2 cellular contexts compared by ENCODE assay signal in the genomic region with DNA sequence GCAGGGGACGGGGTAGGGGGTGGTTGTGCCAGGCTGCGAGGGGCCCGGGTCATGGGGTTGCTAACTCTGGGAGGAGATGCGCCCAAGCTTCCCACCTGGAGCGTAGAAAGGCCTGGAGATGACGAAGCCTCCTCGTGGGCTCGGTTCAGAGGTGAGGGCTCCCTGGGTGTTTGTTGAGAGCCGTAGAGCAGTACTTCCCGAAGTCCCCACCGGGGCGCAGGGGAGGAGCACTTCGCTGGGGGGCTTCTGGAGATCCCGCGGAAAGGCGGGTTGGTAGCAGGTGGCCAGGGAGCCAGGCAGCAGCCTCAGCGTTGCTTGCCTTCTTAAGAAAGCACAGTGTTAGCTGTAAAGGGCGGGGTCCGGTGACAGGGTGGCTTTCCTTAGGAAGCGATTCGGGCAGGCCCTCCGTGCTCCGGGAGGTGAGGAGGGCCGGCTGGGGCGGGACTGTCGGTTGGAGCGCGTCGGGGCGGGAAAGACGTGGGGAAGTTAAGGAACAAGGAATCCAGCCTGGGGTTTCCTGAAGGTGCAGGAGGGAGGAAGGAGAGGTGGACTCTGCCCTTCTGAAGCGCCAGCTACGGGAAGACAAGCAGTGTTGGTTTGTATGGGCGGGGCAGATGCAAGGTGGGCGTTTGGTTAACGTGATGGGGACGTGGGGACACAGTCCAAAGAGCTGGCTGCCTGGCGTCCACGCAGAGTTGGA.
TF ChIP-seq lines count a peak whose summit lies in the region.

No MANE protein-coding gene starts in this region.

TF ChIP-seq in HepG2, 621 proteins besides CTCF, POLR2A, EP300 and RAD21 (continued from another document):
- TF ChIP-seq ZNF44 (CRISPR knock-in tag; IDR thresholded peaks at IDR 0.05) (no peak), HNRNPK (IDR thresholded peaks at IDR 0.05; ENCODE audit: low read depth, low read length, poor library complexity, severe bottlenecking) (peak; percentile 0), MIER3 (CRISPR knock-in tag; IDR thresholded peaks at IDR 0.05; ENCODE audit: borderline replicate concordance) (no peak)
- TF ChIP-seq, protein P1, sequence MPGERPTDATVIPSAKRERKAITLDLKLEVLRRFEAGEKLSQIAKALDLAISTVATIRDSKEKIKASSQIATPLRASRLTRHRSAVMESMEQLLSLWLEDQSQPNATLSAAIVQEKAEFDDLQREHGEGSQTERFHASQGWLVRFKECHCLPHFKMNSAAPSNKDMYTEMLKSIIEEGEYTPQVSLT (CRISPR knock-in tag; IDR thresholded peaks at IDR 0.05; ENCODE audit: borderline replicate concordance, low read depth): no peak

TF ChIP-seq in HEK293T, 16 proteins besides CTCF, POLR2A, EP300 and RAD21 (continued from another document):
- TF ChIP-seq LEF1 (IDR thresholded peaks at IDR 0.05; ENCODE audit: borderline replicate concordance) (no peak), SUZ12 (IDR thresholded peaks at IDR 0.05) (no peak), ARNT (IDR thresholded peaks at IDR 0.05) (no peak), BHLHE40 (IDR thresholded peaks at IDR 0.05; ENCODE audit: borderline replicate concordance) (no peak), FOXM1 (IDR thresholded peaks at IDR 0.05; ENCODE audit: borderline replicate concordance) (no peak), ELF4 (IDR thresholded peaks at IDR 0.05) (no peak)
- TF ChIP-seq, protein P2, sequence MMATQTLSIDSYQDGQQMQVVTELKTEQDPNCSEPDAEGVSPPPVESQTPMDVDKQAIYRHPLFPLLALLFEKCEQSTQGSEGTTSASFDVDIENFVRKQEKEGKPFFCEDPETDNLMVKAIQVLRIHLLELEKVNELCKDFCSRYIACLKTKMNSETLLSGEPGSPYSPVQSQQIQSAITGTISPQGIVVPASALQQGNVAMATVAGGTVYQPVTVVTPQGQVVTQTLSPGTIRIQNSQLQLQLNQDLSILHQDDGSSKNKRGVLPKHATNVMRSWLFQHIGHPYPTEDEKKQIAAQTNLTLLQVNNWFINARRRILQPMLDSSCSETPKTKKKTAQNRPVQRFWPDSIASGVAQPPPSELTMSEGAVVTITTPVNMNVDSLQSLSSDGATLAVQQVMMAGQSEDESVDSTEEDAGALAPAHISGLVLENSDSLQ (IDR thresholded peaks at IDR 0.05): no peak
